ENCODE assay signal across 8 cellular contexts in genomic region chr7:98869374-98870070, GRCh38. TPM values are rescaled to one million over a fixed set of nuclear protein-coding genes. Genes with fewer than 3 reads are reported as not detected.
A peak's percentile ranks its signal among the peaks of the same experiment; 100 is the strongest.
DNase-seq lines count a peak whose midpoint lies in the region; ATAC-seq and TF ChIP-seq lines count a peak whose summit lies in the region.

Gene TMEM130, minus strand, starts transcription at chr7:98870014. Its CDS starts 153 bp downstream, at chr7:98869861.

- peaks cover 19% of the 10 kb centered on the region for H3K4me1 ChIP-seq in CD4-positive, alpha-beta memory T cell (ENCODE audit: insufficient read depth, low read length)

- no peak for TF ChIP-seq CTCF in chondrocyte (IDR thresholded peaks at IDR 0.05)

- H3K4me1 Mint-ChIP-seq in CD4-positive, alpha-beta memory T cell: peaks cover 0 to 8% (median 2%) of the 10 kb centered on the region in 4 donors
- peaks cover 50% of the 10 kb centered on the region for H3K4me1 Mint-ChIP-seq in chondrocyte (ENCODE audit: low read depth)
- H3K4me1 Mint-ChIP-seq in natural killer cell treated with Interleukin-12 subunit alpha and Interleukin-12 subunit beta and Interleukin-15 and Interleukin-18, amount 100 ng/mL, for 72 hours (ENCODE audit: low read depth in 2 of 2): no peaks in the 10 kb centered on the region

- H3K9me3 Mint-ChIP-seq in CD4-positive, alpha-beta memory T cell: no peaks in the 10 kb centered on the region
- no peaks in the 10 kb centered on the region for H3K9me3 Mint-ChIP-seq in chondrocyte (ENCODE audit: low read depth)
- no peaks in the 10 kb centered on the region for H3K9me3 Mint-ChIP-seq in natural killer cell treated with Interleukin-12 subunit alpha and Interleukin-12 subunit beta and Interleukin-15 and Interleukin-18, amount 100 ng/mL, for 72 hours

- no peaks in the 10 kb centered on the region for H3K36me3 ChIP-seq in CD4-positive, alpha-beta memory T cell (ENCODE audit: insufficient read depth, low read length)

- in situ Hi-C loops in KBM-7 (cut with MboI; ENCODE audit: low pct_unique_long_range_greater_than_20kb, low sequenced_read_pairs): no loop called here

- peaks cover 2% of the 10 kb centered on the region in 2 donors for H3K27me3 Mint-ChIP-seq in CD4-positive, alpha-beta memory T cell
- no peaks in the 10 kb centered on the region for H3K27me3 Mint-ChIP-seq in chondrocyte (ENCODE audit: low read depth)
- peaks cover 0 to 3% of the 10 kb centered on the region in 2 donors for H3K27me3 Mint-ChIP-seq in natural killer cell treated with Interleukin-12 subunit alpha and Interleukin-12 subunit beta and Interleukin-15 and Interleukin-18, amount 100 ng/mL, for 72 hours

- H3K4me3 ChIP-seq in CD4-positive, alpha-beta memory T cell (ENCODE audit: low read length in 2 of 2): peak within 1 kb of the TSS in 1 of 2 donors; percentile 24

- no peaks in the 10 kb centered on the region for H3K36me3 Mint-ChIP-seq in CD4-positive, alpha-beta memory T cell
- H3K36me3 Mint-ChIP-seq in chondrocyte (ENCODE audit: low read depth): no peaks in the 10 kb centered on the region
- H3K36me3 Mint-ChIP-seq in natural killer cell treated with Interleukin-12 subunit alpha and Interleukin-12 subunit beta and Interleukin-15 and Interleukin-18, amount 100 ng/mL, for 72 hours: no peaks in the 10 kb centered on the region

- POLR2A ChIA-PET in CD4-positive, alpha-beta memory T cell (lab: Charles Lee; ENCODE audit: partially characterized antibody): interaction anchor here (1.4 kb wide), 1 partner anchor 10 kb away, joined by 5 read pairs; no protein-coding TSS in a partner anchor

- no peaks in the 10 kb centered on the region for H3K9me3 ChIP-seq in CD4-positive, alpha-beta memory T cell (ENCODE audit: control insufficient read depth in 1 of 2, low read length in 2 of 2)

- ATAC-seq in HG03103 (IDR thresholded peaks at IDR 0.05; ENCODE audit: low read depth, unreplicated experiment): peak; percentile 15
- ATAC-seq in natural killer cell treated with Interleukin-12 subunit alpha and Interleukin-12 subunit beta and Interleukin-15 and Interleukin-18, amount 100 ng/mL, for 72 hours: peak in 1 of 2 donors; percentile 36
- no peak for ATAC-seq in HG02623 (IDR thresholded peaks at IDR 0.05; ENCODE audit: unreplicated experiment)

- DNase-seq in CD4-positive, alpha-beta memory T cell: no peak
- DNase-seq in chondrocyte (ENCODE audit: low spot score): peak; percentile 76
- peak; percentile 44 for DNase-seq in natural killer cell treated with Interleukin-12 subunit alpha and Interleukin-12 subunit beta and Interleukin-15 and Interleukin-18, amount 100 ng/mL, for 72 hours (ENCODE audit: low spot score)
- DNase-seq in KBM-7: no peak
- no peak for DNase-seq in foreskin melanocyte
- DNase-seq in stimulated activated CD4-positive, alpha-beta T cell treated with anti-CD3 and anti-CD28 coated beads, Interleukin-2, amount 100 ng/mL, for 48 hours: no peak

- no peaks in the 10 kb centered on the region for H3K27me3 ChIP-seq in CD4-positive, alpha-beta memory T cell (ENCODE audit: insufficient read depth, low read length)

- H3K27ac Mint-ChIP-seq in CD4-positive, alpha-beta memory T cell: peak within 1 kb of the TSS in 2 of 7 donors; percentile 19 to 29
- H3K27ac Mint-ChIP-seq in chondrocyte (ENCODE audit: unreplicated experiment): peak within 1 kb of the TSS; percentile 82
- no peak within 1 kb of the TSS for H3K27ac Mint-ChIP-seq in natural killer cell treated with Interleukin-12 subunit alpha and Interleukin-12 subunit beta and Interleukin-15 and Interleukin-18, amount 100 ng/mL, for 72 hours

- peak within 1 kb of the TSS; percentile 72 to 80 (median 78) for H3K4me3 Mint-ChIP-seq in CD4-positive, alpha-beta memory T cell
- peak within 1 kb of the TSS; percentile 80 for H3K4me3 Mint-ChIP-seq in chondrocyte (ENCODE audit: unreplicated experiment)
- H3K4me3 Mint-ChIP-seq in natural killer cell treated with Interleukin-12 subunit alpha and Interleukin-12 subunit beta and Interleukin-15 and Interleukin-18, amount 100 ng/mL, for 72 hours: peak within 1 kb of the TSS; percentile 52

- no peak within 1 kb of the TSS for H3K27ac ChIP-seq in CD4-positive, alpha-beta memory T cell (ENCODE audit: low read depth, low read length)

- CTCF ChIA-PET in CD4-positive, alpha-beta memory T cell (lab: Charles Lee; ENCODE audit: partially characterized antibody): interaction anchor here (0.6 to 1.5 kb wide), 2 partner anchors 10 to 1746 kb away, joined by 3 to 6 read pairs; partner anchors contain the start of gene TRRAP

- intact Hi-C loops in CD4-positive, alpha-beta memory T cell (cut with micrococcal nuclease): no loop called here

RNA-seq across cellular contexts. Expression of gene TMEM130, which starts in this region (rescaled TPM):
- total RNA-seq in CD4-positive, alpha-beta memory T cell: not detected
- not detected for polyA plus RNA-seq in CD4-positive, alpha-beta memory T cell
- 19.3 to 19.7 TPM (median 19.3 TPM) in 3 replicates for total RNA-seq in chondrocyte
- total RNA-seq in natural killer cell treated with Interleukin-12 subunit alpha and Interleukin-12 subunit beta and Interleukin-15 and Interleukin-18, amount 100 ng/mL, for 72 hours: not detected

Comparison
In these comparisons a context has a peak if more than half of its experiments do, and no peak if none do; other contexts are left out.
1. RNA of gene TMEM130 (total RNA-seq): 19.3 to 19.7 TPM in chondrocyte; not detected in CD4-positive, alpha-beta memory T cell and not detected in natural killer cell treated with Interleukin-12 subunit alpha and Interleukin-12 subunit beta and Interleukin-15 and Interleukin-18, amount 100 ng/mL, for 72 hours; every median in the first group is over 10 times any median in the second.
2. Peak in DNase-seq in natural killer cell treated with Interleukin-12 subunit alpha and Interleukin-12 subunit beta and Interleukin-15 and Interleukin-18, amount 100 ng/mL, for 72 hours; RNA of the gene not detected or under 1 TPM.
3. Peak in every context shown above with its lines, with median percentiles within 50 percentile points of each other: H3K4me3 Mint-ChIP-seq.